7 cellular contexts compared by ENCODE assay signal in genomic region chr21:46253610-46254124, GRCh38. TPM values are rescaled to one million over a fixed set of nuclear protein-coding genes. Genes with fewer than 3 reads are reported as not detected.
DNase-seq lines count a peak whose midpoint lies in the region; ATAC-seq and TF ChIP-seq lines count a peak whose summit lies in the region.

No MANE protein-coding gene starts in this region.

- TF ChIP-seq RAD21 in IMR-90 (IDR thresholded peaks at IDR 0.05; ENCODE audit: low read length), result no peak

- H3K27ac ChIP-seq in IMR-90 (ENCODE audit: insufficient read depth, low read length), result no peak overlapping the region

- 40% methylated on average over 1 of the region's 8 CpGs; no CpG with 5 or more reads in 1 of the 2 experiments for whole genome bisulfite sequencing in IMR-90 (ENCODE audit: extremely low coverage in 2 of 2, insufficient read length in 1 of 2), 2 experiments

- no peaks in the 10 kb centered on the region for H3K9me1 ChIP-seq in IMR-90 (ENCODE audit: insufficient read depth, low read length)

- H3K9me3 ChIP-seq in IMR-90 (ENCODE audit: control insufficient read depth, insufficient read depth, low read length), result no peaks in the 10 kb centered on the region

- peaks cover 75% of the 10 kb centered on the region for H3K36me3 ChIP-seq in IMR-90 (ENCODE audit: control insufficient read depth, insufficient read depth, low read length)

- no peaks in the 10 kb centered on the region for H3K27me3 ChIP-seq in IMR-90 (ENCODE audit: control insufficient read depth, insufficient read depth, low read length)

- no TSS peak for BruUV-seq in IMR-90 (replicated peaks; lab: Mats Ljungman, UMichigan)

- H3K9ac ChIP-seq in IMR-90 (ENCODE audit: low read depth, low read length), result no peak overlapping the region

- H4K8ac ChIP-seq in IMR-90 (ENCODE audit: low read depth in 2 of 2, low read length in 2 of 2), result no peak overlapping the region

- H3K18ac ChIP-seq in IMR-90 (ENCODE audit: low read depth, low read length), result no peak overlapping the region

- CTCF ChIA-PET in IMR-90 (lab: Yijun Ruan, JAX), result interaction anchor here (0.9 kb wide), 1 partner anchor 25 kb away, joined by 4 read pairs; the partner anchor contains the start of gene LSS

- peaks cover 29% of the 10 kb centered on the region for H3K36me3 Mint-ChIP-seq in activated naive CD4-positive, alpha-beta T cell treated with anti-CD3 and anti-CD28 coated beads, Interleukin-2, amount 50 U/mL, for 24 hours

- H3K27me3 Mint-ChIP-seq in activated naive CD4-positive, alpha-beta T cell treated with anti-CD3 and anti-CD28 coated beads, Interleukin-2, amount 50 U/mL, for 24 hours, result no peaks in the 10 kb centered on the region

- no peaks in the 10 kb centered on the region for H3K9me3 Mint-ChIP-seq in activated naive CD4-positive, alpha-beta T cell treated with anti-CD3 and anti-CD28 coated beads, Interleukin-2, amount 50 U/mL, for 24 hours

- H4K5ac ChIP-seq in IMR-90 (ENCODE audit: low read depth, low read length), result no peak overlapping the region

- H2BK5ac ChIP-seq in IMR-90 (ENCODE audit: low read depth, low read length, poor library complexity, severe bottlenecking), result no peak overlapping the region

- intact Hi-C loops in IMR-90 (cut with micrococcal nuclease), result no loop called here

- H2BK20ac ChIP-seq in IMR-90 (ENCODE audit: low read depth, low read length), result no peak overlapping the region

- H4K91ac ChIP-seq in IMR-90 (ENCODE audit: insufficient read depth, low read depth, low read length), result no peak overlapping the region

- no peak for TF ChIP-seq CTCF in IMR-90 (conservative IDR thresholded peaks at IDR 0.05; ENCODE audit: low read depth, low read length)

- no peak overlapping the region for H2BK120ac ChIP-seq in IMR-90 (ENCODE audit: low read depth, low read length)

- ATAC-seq in GM19395 (IDR thresholded peaks at IDR 0.05; ENCODE audit: unreplicated experiment) (peak; percentile 64), IMR-90 (ENCODE audit: low read depth) (peak; percentile 39; the same call in 1 of the 2 replicates)

- no peak overlapping the region for H3K56ac ChIP-seq in IMR-90 (ENCODE audit: extremely low read depth, insufficient read depth, low read length)

- POLR2A ChIA-PET in IMR-90 (lab: Charles Lee; ENCODE audit: unreplicated experiment), result no interaction called here

- no peak overlapping the region for H3K4me2 ChIP-seq in IMR-90 (ENCODE audit: low read depth, low read length)

- DNase-seq in IMR-90, result peak; percentile 24
- DNase-seq in stimulated activated CD4-positive, alpha-beta T cell treated with anti-CD3 and anti-CD28 coated beads, Interleukin-4, amount 100 ng/mL, for 1 hour, result peak; percentile 36
- no peak for DNase-seq in NK-92 (lab: John Stamatoyannopoulos, UW; ENCODE audit: unreplicated experiment)
- no peak for DNase-seq in NCI-H510A (lab: John Stamatoyannopoulos, UW)
- DNase-seq in effector CD8-positive, alpha-beta T cell (lab: John Stamatoyannopoulos, UW), result no peak

- no peak overlapping the region for H3K23ac ChIP-seq in IMR-90 (ENCODE audit: low read depth, low read length)

- H3K14ac ChIP-seq in IMR-90 (replicated peaks; ENCODE audit: low read depth, low read length), result no peak overlapping the region

- H2BK15ac ChIP-seq in IMR-90 (ENCODE audit: low read depth, low read length), result no peak overlapping the region

- no peak overlapping the region for H2AFZ ChIP-seq in IMR-90 (replicated peaks; ENCODE audit: low read length, poor library complexity)

- H2AK9ac ChIP-seq in IMR-90 (replicated peaks; ENCODE audit: low read depth, low read length, poor library complexity), result no peak overlapping the region

- no peak for TF ChIP-seq POLR2A in IMR-90 (IDR thresholded peaks at IDR 0.05; ENCODE audit: low read depth, low read length)

- no peak overlapping the region for H3K4ac ChIP-seq in IMR-90 (ENCODE audit: low read depth, low read length)

- peak overlapping the region; percentile 95 for H3K27ac Mint-ChIP-seq in activated naive CD4-positive, alpha-beta T cell treated with anti-CD3 and anti-CD28 coated beads, Interleukin-2, amount 50 U/mL, for 24 hours

- dilution Hi-C loops in IMR-90 (cut with HindIII; ENCODE audit: low sequenced_read_pairs, unreplicated experiment), result no loop called here

- peaks cover 43% of the 10 kb centered on the region for H3K4me1 Mint-ChIP-seq in activated naive CD4-positive, alpha-beta T cell treated with anti-CD3 and anti-CD28 coated beads, Interleukin-2, amount 50 U/mL, for 24 hours

- H3K4me1 ChIP-seq in IMR-90 (ENCODE audit: control insufficient read depth, insufficient read depth, low read length), result no peaks in the 10 kb centered on the region

- H3K4me3 Mint-ChIP-seq in activated naive CD4-positive, alpha-beta T cell treated with anti-CD3 and anti-CD28 coated beads, Interleukin-2, amount 50 U/mL, for 24 hours, result peak overlapping the region; percentile 43

- no peaks in the 10 kb centered on the region; the same call in none of the 2 replicates for H4K20me1 ChIP-seq in IMR-90 (ENCODE audit: insufficient read depth, low read length)

- peaks cover 8 to 39% of the 10 kb centered on the region in 2 experiments; a peak in 3 of 4 replicates for H3K79me1 ChIP-seq in IMR-90 (ENCODE audit: low read depth in 1 of 2, low read length in 2 of 2)

- H3K4me3 ChIP-seq in IMR-90 (ENCODE audit: insufficient read depth, low read depth, low read length), result no peak overlapping the region

- no peak overlapping the region for H2AK5ac ChIP-seq in IMR-90 (ENCODE audit: low read depth, low read length)

- in situ Hi-C loops in IMR-90 (cut with MboI; ENCODE audit: low sequenced_read_pairs), result no loop called here

TF ChIP-seq in IMR-90, 13 proteins besides CTCF, POLR2A, EP300 and RAD21:
- TF ChIP-seq NFE2L2 (IDR thresholded peaks at IDR 0.05; ENCODE audit: low read depth, low read length), result no peak
- no peak for TF ChIP-seq CEBPB (IDR thresholded peaks at IDR 0.05; ENCODE audit: low read depth, low read length)

RNA-seq across cellular contexts. Expression of gene LSS, which starts 25.1 kb away (rescaled TPM):
- total RNA-seq in IMR-90 (2012; rRNA removed), result 35.3 and 43.4 TPM in 2 replicates
- polyA plus RNA-seq in IMR-90 (2012; rRNA removed), result 58.1 and 62.8 TPM in 2 replicates
- 44.1 and 60.0 TPM in 2 replicates for polyA plus RNA-seq in IMR-90 (2012; cell fraction: cytosol; rRNA removed)
- polyA plus RNA-seq in IMR-90 (2012; cell fraction: nucleus; rRNA removed; ENCODE audit: low replicate concordance), result 141 and 276 TPM in 2 replicates

RNA-seq across cellular contexts. Expression of gene MCM3AP, which starts 31.7 kb away (rescaled TPM):
- total RNA-seq in IMR-90 (2012; rRNA removed), result 63.1 and 67.5 TPM in 2 replicates
- polyA plus RNA-seq in IMR-90 (2012; rRNA removed), result 40.3 and 46.5 TPM in 2 replicates
- 24.7 and 30.3 TPM in 2 replicates for polyA plus RNA-seq in IMR-90 (2012; cell fraction: cytosol; rRNA removed)
- polyA plus RNA-seq in IMR-90 (2012; cell fraction: nucleus; rRNA removed; ENCODE audit: low replicate concordance), result 121 and 171 TPM in 2 replicates

RNA-seq across cellular contexts. Expression of gene YBEY, which starts 32.5 kb away (rescaled TPM):
- 5.9 and 7.8 TPM in 2 replicates for total RNA-seq in IMR-90 (2012; rRNA removed)
- 22.1 and 26.2 TPM in 2 replicates for polyA plus RNA-seq in IMR-90 (2012; rRNA removed)
- polyA plus RNA-seq in IMR-90 (2012; cell fraction: cytosol; rRNA removed), result 8.8 and 10.5 TPM in 2 replicates
- 4.2 and 16.5 TPM in 2 replicates for polyA plus RNA-seq in IMR-90 (2012; cell fraction: nucleus; rRNA removed; ENCODE audit: low replicate concordance)

Comparison
In these comparisons a context has a peak if more than half of its experiments do, and no peak if none do; other contexts are left out.
1. DNase-seq: peak in IMR-90 (single experiment) and stimulated activated CD4-positive, alpha-beta T cell treated with anti-CD3 and anti-CD28 coated beads, Interleukin-4, amount 100 ng/mL, for 1 hour (single experiment); none in NK-92 (single experiment), NCI-H510A (single experiment) and effector CD8-positive, alpha-beta T cell (single experiment).